13 cellular contexts compared by ENCODE assay signal in genomic region chr14:100648474-100649172, GRCh38.
DNase-seq lines count a peak whose midpoint lies in the region; ATAC-seq and TF ChIP-seq lines count a peak whose summit lies in the region.
"Had no signal": no experiment of that assay in that cellular context is flagged by ENCODE, and none has a peak within 500 bp of the region (broad histone marks: within the 10 kb centered on the region; RNA-seq: fewer than 3 reads in every experiment).

No MANE protein-coding gene starts in this region.

- intact Hi-C loops in PC-3 (cut with micrococcal nuclease) (loop anchor here (10.0 kb wide), 1 partner anchor 104 kb away; no protein-coding TSS in a partner anchor), colonic mucosa (cut with DNase I) (loop anchor here (10.0 kb wide), 1 partner anchor 124 kb away; no protein-coding TSS in a partner anchor), mucosa of descending colon (cut with DNase I, micrococcal nuclease) (loop anchor here in 1 of 2 donors (5.0 to 10.0 kb wide), 3 partner anchors 104 to 261 kb away; no protein-coding TSS in a partner anchor), transverse colon (cut with DNase I; ENCODE audit: low total_unique reads) (no loop called here), vagina (cut with DNase I) (loop anchor here (5.0 kb wide), 1 partner anchor 261 kb away; no protein-coding TSS in a partner anchor)

- POLR2A ChIA-PET in PC-3 (lab: Charles Lee; ENCODE audit: unreplicated experiment): no interaction called here

- H3K9me2 ChIP-seq in PC-3 (replicated peaks; ENCODE audit: low read length): no peaks in the 10 kb centered on the region

- H4K20me1 ChIP-seq in PC-3 (ENCODE audit: low read length): no peaks in the 10 kb centered on the region

- 40 to 81% methylated on average over 1 to 2 of the region's 2 CpGs for WGBS in transverse colon (ENCODE audit: low coverage in 1 of 2), 2 donors

- no peaks in the 10 kb centered on the region for H3K9me3 ChIP-seq in PC-3 (ENCODE audit: low read length)
- no peaks in the 10 kb centered on the region for H3K9me3 ChIP-seq in colonic mucosa
- no peaks in the 10 kb centered on the region for H3K9me3 ChIP-seq in mucosa of descending colon
- no peaks in the 10 kb centered on the region for H3K9me3 ChIP-seq in transverse colon
- H3K9me3 ChIP-seq in vagina: no peaks in the 10 kb centered on the region

- TF ChIP-seq POLR2A in transverse colon (IDR thresholded peaks at IDR 0.05) (no peak), vagina (IDR thresholded peaks at IDR 0.05) (no peak)

- ATAC-seq in PC-3 (peak; percentile 41), mucosa of descending colon (peak; percentile 85)

- CTCF ChIA-PET in PC-3 (lab: Charles Lee): interaction anchor here (0.7 kb wide), 1 partner anchor 1044 kb away, joined by 3 read pairs; no protein-coding TSS in a partner anchor

- peaks cover 27% of the 10 kb centered on the region for H3K4me1 ChIP-seq in PC-3 (ENCODE audit: insufficient read depth, low read length)
- peaks cover 8% of the 10 kb centered on the region for H3K4me1 ChIP-seq in colonic mucosa
- peaks cover 16% of the 10 kb centered on the region for H3K4me1 ChIP-seq in mucosa of descending colon (ENCODE audit: low read depth)
- H3K4me1 ChIP-seq in transverse colon: peaks cover 8 to 16% (median 14%) of the 10 kb centered on the region in 4 donors
- H3K4me1 ChIP-seq in vagina: peaks cover 5% of the 10 kb centered on the region

- in situ Hi-C loops in transverse colon (cut with MboI; ENCODE audit: low pct_ligation_motif_present in 1 of 4, low pct_unique_long_range_greater_than_20kb in 1 of 4, low sequenced_read_pairs in 3 of 4): loop anchor here (10.0 to 25.0 kb wide), 4 partner anchors 124 to 386 kb away; no protein-coding TSS in a partner anchor

- H3K4me3 ChIP-seq in PC-3 (ENCODE audit: low read length): no peak overlapping the region
- H3K4me3 ChIP-seq in colonic mucosa: no peak overlapping the region
- no peak overlapping the region for H3K4me3 ChIP-seq in mucosa of descending colon
- H3K4me3 ChIP-seq in transverse colon: no peak overlapping the region
- H3K4me3 ChIP-seq in vagina: no peak overlapping the region

- BruUV-seq in PC-3 (replicated peaks; lab: Mats Ljungman, UMichigan): no TSS peak

- TF ChIP-seq CTCF in PC-3 (conservative IDR thresholded peaks at IDR 0.05; ENCODE audit: low read depth, low read length): no peak
- no peak for TF ChIP-seq CTCF in colonic mucosa (IDR thresholded peaks at IDR 0.05)
- TF ChIP-seq CTCF in mucosa of descending colon (IDR thresholded peaks at IDR 0.05): no peak
- TF ChIP-seq CTCF in transverse colon (IDR thresholded peaks at IDR 0.05): no peak
- no peak for TF ChIP-seq CTCF in vagina (IDR thresholded peaks at IDR 0.05)

- peak; percentile 21 for DNase-seq in PC-3
- peak; percentile 63 for DNase-seq in colonic mucosa
- DNase-seq in mucosa of descending colon: peak in 2 of 3 donors; percentile 67 to 73
- peak; percentile 61 for DNase-seq in transverse colon
- DNase-seq in vagina (ENCODE audit: extremely low spot score in 2 of 2): no peak
- no peak for DNase-seq in NCI-H345 (lab: John Stamatoyannopoulos, UW)
- no peak for DNase-seq in NCI-H1930 (lab: John Stamatoyannopoulos, UW)
- DNase-seq: DMS 273 treated with DMSO at 0.1 percent for 48 hours, DND-41, NCI-H1092 treated with DMSO at 0.1 percent for 48 hours, NCI-H510A, NCI-H774, OCI-M1 had no signal

- H3K4me2 ChIP-seq in PC-3 (ENCODE audit: low read length): peak overlapping the region; percentile 32; the same call in 1 of the 2 replicates

- TF ChIP-seq EP300 in transverse colon (IDR thresholded peaks at IDR 0.05; ENCODE audit: low read depth): no peak

- no peak overlapping the region for H2AFZ ChIP-seq in PC-3 (ENCODE audit: low read length)

- H3K27me3 ChIP-seq in PC-3 (ENCODE audit: low read length): no peaks in the 10 kb centered on the region
- H3K27me3 ChIP-seq in colonic mucosa: no peaks in the 10 kb centered on the region
- H3K27me3 ChIP-seq in transverse colon: peaks cover under 1% of the 10 kb centered on the region
- H3K27me3 ChIP-seq in vagina: no peaks in the 10 kb centered on the region

- no peaks in the 10 kb centered on the region for H3K79me2 ChIP-seq in PC-3 (ENCODE audit: low read length)

- H3K27ac ChIP-seq in PC-3 (ENCODE audit: low read length): no peak overlapping the region
- H3K27ac ChIP-seq in colonic mucosa: peak overlapping the region; percentile 38
- peak overlapping the region; percentile 52 to 80 (median 70) for H3K27ac ChIP-seq in transverse colon
- H3K27ac ChIP-seq in vagina: no peak overlapping the region

- no peaks in the 10 kb centered on the region for H3F3A ChIP-seq in PC-3 (ENCODE audit: low read length, unreplicated experiment)

- H3K36me3 ChIP-seq in PC-3 (ENCODE audit: low read depth, low read length): no peaks in the 10 kb centered on the region
- no peaks in the 10 kb centered on the region for H3K36me3 ChIP-seq in colonic mucosa
- no peaks in the 10 kb centered on the region for H3K36me3 ChIP-seq in mucosa of descending colon (ENCODE audit: low read depth)
- H3K36me3 ChIP-seq in transverse colon: no peaks in the 10 kb centered on the region
- no peaks in the 10 kb centered on the region for H3K36me3 ChIP-seq in vagina

- H3K9ac ChIP-seq in PC-3 (ENCODE audit: low read length): no peak overlapping the region
- peak overlapping the region in 1 of 2 donors; percentile 44 for H3K9ac ChIP-seq in colonic mucosa (ENCODE audit: low read depth in 2 of 2, low read length in 2 of 2)

Comparison
In these comparisons a context has a peak if more than half of its experiments do, and no peak if none do; other contexts are left out.
1. DNase-seq: peak in PC-3 (single experiment), colonic mucosa (single experiment), mucosa of descending colon (2 of 3) and transverse colon (single experiment); none in vagina (0 of 2), NCI-H345 (single experiment) and NCI-H1930 (0 of 2).
2. H3K27ac ChIP-seq: peak in colonic mucosa (single experiment) and transverse colon (4 of 4); none in PC-3 (single experiment) and vagina (single experiment).